Comparison of ENCODE assay signal across 8 cellular contexts in the genomic region with DNA sequence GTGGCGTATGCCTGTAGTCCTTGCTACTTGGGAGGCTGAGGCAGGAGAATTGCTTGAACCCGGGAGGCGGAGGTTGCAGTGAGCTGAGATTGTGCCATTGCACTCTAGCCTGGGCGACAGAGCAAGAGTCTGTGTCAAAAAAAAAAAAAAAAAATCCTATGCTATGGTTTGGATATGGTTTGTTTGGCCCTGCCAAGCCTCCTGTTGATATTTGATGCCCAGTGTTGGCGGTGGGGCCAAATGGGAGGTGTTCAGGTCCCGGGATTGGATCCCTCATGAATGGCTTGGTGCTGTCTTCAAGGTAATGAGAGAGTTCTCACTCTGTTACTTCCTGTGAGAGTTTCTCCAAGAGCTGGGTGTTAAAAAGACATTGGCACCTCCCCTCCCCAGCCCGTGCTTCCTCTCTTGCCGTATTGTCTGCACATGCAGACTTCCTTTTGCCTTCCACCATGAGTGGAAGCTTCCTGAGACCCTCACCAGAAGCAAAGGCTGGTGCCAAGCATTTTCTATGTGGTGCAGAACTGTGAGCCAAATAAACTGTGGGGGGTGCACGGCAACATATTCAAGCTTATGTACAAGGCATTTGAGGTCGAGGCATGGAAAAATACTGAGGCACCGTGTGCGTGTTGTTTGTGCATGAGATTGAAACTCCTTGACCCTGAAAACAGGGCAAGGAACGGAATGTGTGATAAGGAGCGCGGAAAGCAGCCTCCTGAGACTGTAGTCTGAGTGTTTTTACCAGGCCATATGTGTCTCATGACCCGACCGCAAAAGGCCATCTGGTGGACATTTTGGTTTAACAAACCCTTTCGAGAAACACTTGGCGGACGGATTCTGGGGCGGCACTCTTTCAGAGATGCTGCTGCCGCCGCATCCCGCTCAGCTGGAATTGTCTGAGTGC. TPM values are rescaled to one million over a fixed set of nuclear protein-coding genes. Genes with fewer than 3 reads are reported as not detected.
DNase-seq lines count a peak whose midpoint lies in the region; ATAC-seq and TF ChIP-seq lines count a peak whose summit lies in the region.

No MANE protein-coding gene starts in this region.

- no peaks in the 10 kb centered on the region for H3K9me3 Mint-ChIP-seq in effector memory CD8-positive, alpha-beta T cell
- peaks cover 4% of the 10 kb centered on the region for H3K9me3 Mint-ChIP-seq in neural progenitor cell

- no peak overlapping the region for H2AFZ ChIP-seq in neural progenitor cell (replicated peaks)

- DNase-seq in GF-D8 (lab: John Stamatoyannopoulos, UW) (peak; percentile 55), NOMO-1 treated with dmso at 0.1 percent for 144 hours (lab: John Stamatoyannopoulos, UW; ENCODE audit: unreplicated experiment) (peak; percentile 73), neural progenitor cell (ENCODE audit: low spot score) (peak; percentile 43), germinal center (ENCODE audit: low spot score) (no peak), NCI-H1048 (lab: John Stamatoyannopoulos, UW) (no peak), middle frontal gyrus (ENCODE audit: extremely low spot score, low spot score) (no peak)
- peak; percentile 22 to 45 (median 26) for DNase-seq in effector memory CD8-positive, alpha-beta T cell

- no peaks in the 10 kb centered on the region for H3K36me3 ChIP-seq in neural progenitor cell

- peaks cover 62 to 69% of the 10 kb centered on the region in 2 donors for H3K4me1 Mint-ChIP-seq in effector memory CD8-positive, alpha-beta T cell (ENCODE audit: low read depth in 2 of 2)
- H3K4me1 Mint-ChIP-seq in neural progenitor cell = peaks cover 3% of the 10 kb centered on the region

- H3K27ac ChIP-seq in neural progenitor cell = no peak overlapping the region

- no peaks in the 10 kb centered on the region for H3K4me1 ChIP-seq in neural progenitor cell

- peaks cover 18% of the 10 kb centered on the region for H3K36me3 Mint-ChIP-seq in effector memory CD8-positive, alpha-beta T cell (ENCODE audit: insufficient read depth)
- H3K36me3 Mint-ChIP-seq in neural progenitor cell = no peaks in the 10 kb centered on the region

- ATAC-seq in effector memory CD8-positive, alpha-beta T cell (replicated peaks) = peak; percentile 90
- no peak for ATAC-seq in GM19351 (IDR thresholded peaks at IDR 0.05; ENCODE audit: unreplicated experiment)

- H3K4me2 ChIP-seq in neural progenitor cell = no peak overlapping the region

- no peaks in the 10 kb centered on the region for H3K27me3 Mint-ChIP-seq in effector memory CD8-positive, alpha-beta T cell
- H3K27me3 Mint-ChIP-seq in neural progenitor cell (ENCODE audit: insufficient read depth, low read depth) = peaks cover 4% of the 10 kb centered on the region

- no peaks in the 10 kb centered on the region for H3K79me2 ChIP-seq in neural progenitor cell (ENCODE audit: low read depth)

- no peaks in the 10 kb centered on the region for H3K27me3 ChIP-seq in neural progenitor cell

- peak overlapping the region; percentile 86 to 90 for H3K27ac Mint-ChIP-seq in effector memory CD8-positive, alpha-beta T cell
- H3K27ac Mint-ChIP-seq in neural progenitor cell = peak overlapping the region; percentile 15

- H3F3A ChIP-seq in neural progenitor cell (ENCODE audit: low read depth) = no peaks in the 10 kb centered on the region

- H3K4me3 Mint-ChIP-seq in effector memory CD8-positive, alpha-beta T cell = peak overlapping the region; percentile 78 to 79
- no peak overlapping the region for H3K4me3 Mint-ChIP-seq in neural progenitor cell

- no peaks in the 10 kb centered on the region for H4K20me1 ChIP-seq in neural progenitor cell (ENCODE audit: low read depth)

- H3K9ac ChIP-seq in neural progenitor cell = no peak overlapping the region

- no peak overlapping the region for H3K4me3 ChIP-seq in neural progenitor cell

- no peak for TF ChIP-seq CTCF in neural progenitor cell (IDR thresholded peaks at IDR 0.05)

- no peaks in the 10 kb centered on the region for H3K9me3 ChIP-seq in neural progenitor cell (ENCODE audit: low read depth)

RNA-seq across cellular contexts. Expression of a gene that starts 7.3 kb away (rescaled TPM):
- not detected in 2 replicates for total RNA-seq in neural progenitor cell (ENCODE audit: low replicate concordance)

RNA-seq across cellular contexts. Expression of a gene that starts 10.1 kb away (rescaled TPM):
- not detected in 2 replicates for total RNA-seq in neural progenitor cell (ENCODE audit: low replicate concordance)

RNA-seq across cellular contexts. Expression of a gene that starts 23.8 kb away (rescaled TPM):
- total RNA-seq in neural progenitor cell (ENCODE audit: low replicate concordance) = 0.24 and 5.6 TPM in 2 replicates

RNA-seq across cellular contexts. Expression of a gene that starts 49.3 kb away (rescaled TPM):
- not detected in 2 replicates for total RNA-seq in neural progenitor cell (ENCODE audit: low replicate concordance)

Comparison
In these comparisons a context has a peak if more than half of its experiments do, and no peak if none do; other contexts are left out.
1. DNase-seq: peak in GF-D8 (single experiment), NOMO-1 treated with dmso at 0.1 percent for 144 hours (single experiment), effector memory CD8-positive, alpha-beta T cell (3 of 3) and neural progenitor cell (single experiment); none in germinal center (single experiment), NCI-H1048 (single experiment) and middle frontal gyrus (single experiment).